ENCODE assay signal across 22 cellular contexts in genomic region chr6:103036846-103037245, GRCh38.
DNase-seq lines count a peak whose midpoint lies in the region; ATAC-seq and TF ChIP-seq lines count a peak whose summit lies in the region.
"Had no signal": no experiment of that assay in that cellular context is flagged by ENCODE, and none has a peak within 500 bp of the region (broad histone marks: within the 10 kb centered on the region; RNA-seq: fewer than 3 reads in every experiment).

No MANE protein-coding gene starts in this region.

- no peak overlapping the region for H3K23ac ChIP-seq in trophoblast cell (ENCODE audit: low read length)

- H3K14ac ChIP-seq in trophoblast cell (ENCODE audit: low read length): no peak overlapping the region

- no peak overlapping the region for H3K4ac ChIP-seq in trophoblast cell (ENCODE audit: low read depth, low read length)

- no peak overlapping the region for H2AFZ ChIP-seq in trophoblast cell (ENCODE audit: insufficient read depth, low read length, poor library complexity)
- H2AFZ ChIP-seq: GM23248 had no signal

- H2BK5ac ChIP-seq in trophoblast cell (ENCODE audit: low read depth, low read length, poor library complexity): no peak overlapping the region

- POLR2A ChIA-PET in HEK293T (lab: Yijun Ruan, JAX): no interaction called here

- H3K79me1 ChIP-seq in trophoblast cell (ENCODE audit: low read length): no peaks in the 10 kb centered on the region

- no peak overlapping the region for H2BK12ac ChIP-seq in trophoblast cell (ENCODE audit: low read length)

- no peaks in the 10 kb centered on the region for H3K9me3 ChIP-seq in lung (ENCODE audit: control insufficient read depth in 2 of 2, insufficient read depth in 1 of 2, low read length in 1 of 2)
- no peaks in the 10 kb centered on the region for H3K9me3 ChIP-seq in trophoblast cell (ENCODE audit: insufficient read depth, low read depth, low read length)
- H3K9me3 ChIP-seq: A549; BE2C; BLaER1 treated with 17β-estradiol and CSF1 and Interleukin-3, amounts not matched to agents 10 nM and 100 nM had no signal

- H4K8ac ChIP-seq in trophoblast cell (ENCODE audit: low read depth, low read length): no peak overlapping the region

- no peak overlapping the region for H4K91ac ChIP-seq in trophoblast cell (ENCODE audit: low read depth, low read length)

- H3K36me3 ChIP-seq in lung (ENCODE audit: control insufficient read depth in 2 of 2, insufficient read depth in 2 of 2, low read length in 2 of 2): no peaks in the 10 kb centered on the region
- H3K36me3 ChIP-seq in trophoblast cell (ENCODE audit: control insufficient read depth in 1 of 2, insufficient read depth in 2 of 2, low read length in 2 of 2): no peaks in the 10 kb centered on the region
- H3K36me3 ChIP-seq: BE2C; BLaER1 treated with 17β-estradiol and CSF1 and Interleukin-3, amounts not matched to agents 10 nM and 100 nM had no signal

- ATAC-seq in lung (ENCODE audit: insufficient read depth, low FRiP score) (peak; percentile 41), foreskin keratinocyte (no peak)
- ATAC-seq: A549, HCT116 had no signal

- no peak overlapping the region for H2BK120ac ChIP-seq in trophoblast cell (ENCODE audit: insufficient read depth, low read length, poor library complexity)

- WGBS in lung, 2 donors: 58 to 68% methylated on average over 2 of the region's 2 CpGs
- WGBS in trophoblast cell (ENCODE audit: extremely low coverage, insufficient coverage, insufficient read length): no CpG with 5 or more reads among the region's 2 CpGs

- H3K27me3 ChIP-seq in lung (ENCODE audit: control insufficient read depth, insufficient read depth): no peaks in the 10 kb centered on the region
- H3K27me3 ChIP-seq in trophoblast cell (ENCODE audit: insufficient read depth, low read length): no peaks in the 10 kb centered on the region
- H3K27me3 ChIP-seq in foreskin keratinocyte: no peaks in the 10 kb centered on the region
- H3K27me3 ChIP-seq: BE2C; BLaER1 treated with 17β-estradiol and CSF1 and Interleukin-3, amounts not matched to agents 10 nM and 100 nM had no signal

- H3K27ac ChIP-seq in lung (ENCODE audit: low read depth in 1 of 2, low read length in 1 of 2) (no peak overlapping the region), trophoblast cell (ENCODE audit: low read depth, low read length) (no peak overlapping the region), foreskin keratinocyte (no peak overlapping the region)
- H3K27ac ChIP-seq: 22Rv1; A549; BLaER1 treated with 17β-estradiol and CSF1 and Interleukin-3, amounts not matched to agents 10 nM and 100 nM; GM23248 had no signal

- H2AK5ac ChIP-seq in trophoblast cell (ENCODE audit: low read length): no peak overlapping the region

- H4K12ac ChIP-seq in trophoblast cell (ENCODE audit: low read depth, low read length): no peak overlapping the region

- no peak overlapping the region for H3K18ac ChIP-seq in trophoblast cell (ENCODE audit: low read length)

- CTCF ChIA-PET in HEK293T (lab: Yijun Ruan, JAX): no interaction called here

- H3K4me3 ChIP-seq in lung: no peak overlapping the region
- H3K4me3 ChIP-seq in trophoblast cell (ENCODE audit: low read depth, low read length): no peak overlapping the region
- H3K4me3 ChIP-seq: A549; BLaER1 treated with 17β-estradiol and CSF1 and Interleukin-3, amounts not matched to agents 10 nM and 100 nM; GM23248 had no signal

- H3K9ac ChIP-seq in trophoblast cell (ENCODE audit: low read length): no peak overlapping the region
- H3K9ac ChIP-seq: BLaER1 treated with 17β-estradiol and CSF1 and Interleukin-3, amounts not matched to agents 10 nM and 100 nM; GM23248 had no signal

- DNase-seq in ELF-1 (ENCODE audit: low read depth, low spot score) (peak; percentile 24), islet precursor cell (peak; percentile 75), lung (ENCODE audit: low spot score) (no peak), trophoblast cell (peak; percentile 53 to 83), D341Med (ENCODE audit: low spot score) (no peak), HEK293T (ENCODE audit: extremely low spot score) (no peak), foreskin keratinocyte (no peak), NCI-H510A (lab: John Stamatoyannopoulos, UW) (no peak)
- DNase-seq: ACHN; AML-193; BE2C; CD4-positive, alpha-beta T cell; CD8-positive, alpha-beta memory T cell; DMS53; DMS79 treated with DMSO at 0.1 percent for 48 hours; GM23248; H7; HFFc6 had no signal

- no peaks in the 10 kb centered on the region for H3K79me2 ChIP-seq in trophoblast cell (ENCODE audit: control insufficient read depth, insufficient read depth, low read length, poor library complexity)

- TF ChIP-seq CTCF in lung (IDR thresholded peaks at IDR 0.05; ENCODE audit: control extremely low read depth, extremely low read depth): no peak
- TF ChIP-seq CTCF in foreskin keratinocyte (conservative IDR thresholded peaks at IDR 0.05): no peak

- peak overlapping the region; percentile 16 for H3K4me2 ChIP-seq in trophoblast cell (ENCODE audit: low read length)
- H3K4me2 ChIP-seq: A549; BLaER1 treated with 17β-estradiol and CSF1 and Interleukin-3, amounts not matched to agents 10 nM and 100 nM had no signal

- no peaks in the 10 kb centered on the region for H3K4me1 ChIP-seq in lung (ENCODE audit: control insufficient read depth in 2 of 2, insufficient read depth in 2 of 2, low read length in 2 of 2)
- H3K4me1 ChIP-seq in trophoblast cell (ENCODE audit: control insufficient read depth in 1 of 2, insufficient read depth in 2 of 2, low read length in 2 of 2): no peaks in the 10 kb centered on the region
- no peaks in the 10 kb centered on the region for H3K4me1 ChIP-seq in foreskin keratinocyte
- H3K4me1 ChIP-seq: A549; BE2C; BLaER1 treated with 17β-estradiol and CSF1 and Interleukin-3, amounts not matched to agents 10 nM and 100 nM had no signal

TF ChIP-seq in HEK293T, 16 proteins besides CTCF, POLR2A, EP300 and RAD21:
- TF ChIP-seq ARNT (IDR thresholded peaks at IDR 0.05): no peak
- TF ChIP-seq FOXM1 (IDR thresholded peaks at IDR 0.05; ENCODE audit: borderline replicate concordance): no peak
- TF ChIP-seq CTBP1 (IDR thresholded peaks at IDR 0.05; ENCODE audit: borderline replicate concordance): no peak

Comparison
In these comparisons a context has a peak if more than half of its experiments do, and no peak if none do; other contexts are left out.
1. DNase-seq: peak in ELF-1 (single experiment), islet precursor cell (single experiment) and trophoblast cell (2 of 2); none in lung (single experiment), D341Med (single experiment), HEK293T (single experiment), foreskin keratinocyte (0 of 2) and NCI-H510A (single experiment).